In genomic region chr6:26304213-26305096, GRCh38 we compare ENCODE assay signal across 8 cellular contexts.
DNase-seq lines count a peak whose midpoint lies in the region; ATAC-seq and TF ChIP-seq lines count a peak whose summit lies in the region.

No MANE protein-coding gene starts in this region.

- TF ChIP-seq CTCF in GM23338 (conservative IDR thresholded peaks at IDR 0.05; ENCODE audit: low read depth in 2 of 2): no peak
- no peak for TF ChIP-seq CTCF in lower lobe of right lung (IDR thresholded peaks at IDR 0.05)

- peaks cover 0 to 32% (median 9%) of the 10 kb centered on the region in 4 donors for H3K4me1 Mint-ChIP-seq in CD4-positive, CD25-positive, alpha-beta regulatory T cell
- peaks cover 8% of the 10 kb centered on the region; the same call in 2 of the 3 replicates for H3K4me1 Mint-ChIP-seq in GM23338

- ATAC-seq in CD4-positive, CD25-positive, alpha-beta regulatory T cell (ENCODE audit: low read depth in 2 of 2): peak; percentile 54 to 58
- ATAC-seq in GM23338: peak; percentile 44
- ATAC-seq in lower lobe of right lung: peak; percentile 82
- no peak for ATAC-seq in HG03097 (IDR thresholded peaks at IDR 0.05; ENCODE audit: low FRiP score, unreplicated experiment)

- peak overlapping the region; percentile 76 to 94 (median 85) for H3K4me3 Mint-ChIP-seq in CD4-positive, CD25-positive, alpha-beta regulatory T cell
- H3K4me3 Mint-ChIP-seq in GM23338: peak overlapping the region; percentile 92

- H3K9me3 ChIP-seq in CD4-positive, CD25-positive, alpha-beta regulatory T cell (ENCODE audit: control insufficient read depth in 2 of 2, low read length in 2 of 2): no peaks in the 10 kb centered on the region
- H3K9me3 ChIP-seq in lower lobe of right lung (no peaks in the 10 kb centered on the region), thymus (ENCODE audit: control insufficient read depth) (no peaks in the 10 kb centered on the region)

- no peaks in the 10 kb centered on the region for H3K36me3 Mint-ChIP-seq in CD4-positive, CD25-positive, alpha-beta regulatory T cell
- H3K36me3 Mint-ChIP-seq in GM23338 (ENCODE audit: low read depth): no peaks in the 10 kb centered on the region; the same call in 2 of the 3 replicates

- peak overlapping the region; percentile 54; the same call in 1 of the 2 replicates for H2AFZ ChIP-seq in GM23338

- H3K27ac Mint-ChIP-seq in CD4-positive, CD25-positive, alpha-beta regulatory T cell: peak overlapping the region; percentile 90 to 97 (median 96)
- H3K27ac Mint-ChIP-seq in GM23338: peak overlapping the region; percentile 83

- intact Hi-C loops in lower lobe of right lung (cut with DNase I): no loop called here

- H3F3A ChIP-seq in GM23338 (replicated peaks; ENCODE audit: low read depth): no peaks in the 10 kb centered on the region

- no peaks in the 10 kb centered on the region for H4K20me1 ChIP-seq in GM23338 (replicated peaks; ENCODE audit: insufficient read depth)

- DNase-seq in CD4-positive, CD25-positive, alpha-beta regulatory T cell: peak in 2 of 3 donors; percentile 61 to 75
- peak; percentile 60 for DNase-seq in GM23338 (ENCODE audit: low spot score)
- peak; percentile 75 for DNase-seq in RPMI7951 (ENCODE audit: low read depth)
- no peak for DNase-seq in lower lobe of right lung
- no peak for DNase-seq in effector CD4-positive, alpha-beta T cell

- peaks cover 12% of the 10 kb centered on the region for H3K27me3 Mint-ChIP-seq in CD4-positive, CD25-positive, alpha-beta regulatory T cell
- peaks cover 20% of the 10 kb centered on the region for H3K27me3 Mint-ChIP-seq in GM23338 (ENCODE audit: insufficient read depth, low read depth, poor library complexity)

- H3K9me3 Mint-ChIP-seq in CD4-positive, CD25-positive, alpha-beta regulatory T cell: peaks cover 0 to 3% (median 0%) of the 10 kb centered on the region in 7 donors
- H3K9me3 Mint-ChIP-seq in GM23338: peaks cover 4% of the 10 kb centered on the region; the same call in 2 of the 3 replicates

- H3K27me3 ChIP-seq in CD4-positive, CD25-positive, alpha-beta regulatory T cell (ENCODE audit: control insufficient read depth, insufficient read depth, low read length): no peaks in the 10 kb centered on the region
- H3K27me3 ChIP-seq in GM23338 (ENCODE audit: insufficient read depth): no peaks in the 10 kb centered on the region
- peaks cover 4% of the 10 kb centered on the region for H3K27me3 ChIP-seq in lower lobe of right lung (ENCODE audit: low read depth)
- H3K27me3 ChIP-seq in thymus (ENCODE audit: control insufficient read depth, insufficient read depth): no peaks in the 10 kb centered on the region

- no peaks in the 10 kb centered on the region for H3K4me1 ChIP-seq in CD4-positive, CD25-positive, alpha-beta regulatory T cell (ENCODE audit: control insufficient read depth, insufficient read depth, low read length, poor library complexity, severe bottlenecking)
- H3K4me1 ChIP-seq in GM23338 (ENCODE audit: insufficient read depth): no peaks in the 10 kb centered on the region; the same call in 1 of the 2 replicates
- H3K4me1 ChIP-seq in lower lobe of right lung: no peaks in the 10 kb centered on the region
- H3K4me1 ChIP-seq in thymus (ENCODE audit: control insufficient read depth, insufficient read depth, low read length): peaks cover 4% of the 10 kb centered on the region

- H3K4me2 ChIP-seq in GM23338: peak overlapping the region; percentile 70

- no peaks in the 10 kb centered on the region for H3K9me2 ChIP-seq in GM23338 (ENCODE audit: insufficient read depth)

- H3K27ac ChIP-seq in CD4-positive, CD25-positive, alpha-beta regulatory T cell (ENCODE audit: insufficient read depth, low read length, poor library complexity, severe bottlenecking): peak overlapping the region; percentile 28
- H3K27ac ChIP-seq in GM23338 (ENCODE audit: low read depth): no peak overlapping the region
- peak overlapping the region; percentile 69 for H3K27ac ChIP-seq in cingulate gyrus (ENCODE audit: low read depth, low read length)
- H3K27ac ChIP-seq in lower lobe of right lung: peak overlapping the region; percentile 65
- peak overlapping the region; percentile 77 for H3K27ac ChIP-seq in thymus (ENCODE audit: low read depth)

- 18% methylated on average over 12 of the region's 12 CpGs for WGBS in thymus

- peak overlapping the region; percentile 82 for H3K4me3 ChIP-seq in CD4-positive, CD25-positive, alpha-beta regulatory T cell (ENCODE audit: low read depth, low read length)
- H3K4me3 ChIP-seq in GM23338: peak overlapping the region; percentile 64
- H3K4me3 ChIP-seq in lower lobe of right lung: peak overlapping the region; percentile 42
- H3K4me3 ChIP-seq in thymus (ENCODE audit: low read length): peak overlapping the region; percentile 48

- H3K36me3 ChIP-seq in CD4-positive, CD25-positive, alpha-beta regulatory T cell (ENCODE audit: control insufficient read depth, insufficient read depth, low read length): no peaks in the 10 kb centered on the region
- H3K36me3 ChIP-seq in GM23338 (ENCODE audit: insufficient read depth) (no peaks in the 10 kb centered on the region), lower lobe of right lung (no peaks in the 10 kb centered on the region), thymus (ENCODE audit: control insufficient read depth, insufficient read depth) (no peaks in the 10 kb centered on the region)

- H3K79me2 ChIP-seq in GM23338 (replicated peaks; ENCODE audit: insufficient read depth): no peaks in the 10 kb centered on the region

TF ChIP-seq in GM23338, 12 proteins besides CTCF, POLR2A, EP300 and RAD21 (continues in another document):
- TF ChIP-seq, protein P1, sequence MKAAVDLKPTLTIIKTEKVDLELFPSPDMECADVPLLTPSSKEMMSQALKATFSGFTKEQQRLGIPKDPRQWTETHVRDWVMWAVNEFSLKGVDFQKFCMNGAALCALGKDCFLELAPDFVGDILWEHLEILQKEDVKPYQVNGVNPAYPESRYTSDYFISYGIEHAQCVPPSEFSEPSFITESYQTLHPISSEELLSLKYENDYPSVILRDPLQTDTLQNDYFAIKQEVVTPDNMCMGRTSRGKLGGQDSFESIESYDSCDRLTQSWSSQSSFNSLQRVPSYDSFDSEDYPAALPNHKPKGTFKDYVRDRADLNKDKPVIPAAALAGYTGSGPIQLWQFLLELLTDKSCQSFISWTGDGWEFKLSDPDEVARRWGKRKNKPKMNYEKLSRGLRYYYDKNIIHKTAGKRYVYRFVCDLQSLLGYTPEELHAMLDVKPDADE (IDR thresholded peaks at IDR 0.05): no peak
- TF ChIP-seq JUNB (IDR thresholded peaks at IDR 0.05; ENCODE audit: unreplicated experiment): no peak
- no peak for TF ChIP-seq STAT1 (IDR thresholded peaks at IDR 0.05; ENCODE audit: unreplicated experiment)
- TF ChIP-seq EZH2 (IDR thresholded peaks at IDR 0.05; ENCODE audit: low read depth, unreplicated experiment): no peak
- TF ChIP-seq POLR2AphosphoS5 (IDR thresholded peaks at IDR 0.05; ENCODE audit: low read depth): no peak
- TF ChIP-seq ZNF114 (CRISPR knock-in tag; IDR thresholded peaks at IDR 0.05): no peak
- TF ChIP-seq, protein P2, sequence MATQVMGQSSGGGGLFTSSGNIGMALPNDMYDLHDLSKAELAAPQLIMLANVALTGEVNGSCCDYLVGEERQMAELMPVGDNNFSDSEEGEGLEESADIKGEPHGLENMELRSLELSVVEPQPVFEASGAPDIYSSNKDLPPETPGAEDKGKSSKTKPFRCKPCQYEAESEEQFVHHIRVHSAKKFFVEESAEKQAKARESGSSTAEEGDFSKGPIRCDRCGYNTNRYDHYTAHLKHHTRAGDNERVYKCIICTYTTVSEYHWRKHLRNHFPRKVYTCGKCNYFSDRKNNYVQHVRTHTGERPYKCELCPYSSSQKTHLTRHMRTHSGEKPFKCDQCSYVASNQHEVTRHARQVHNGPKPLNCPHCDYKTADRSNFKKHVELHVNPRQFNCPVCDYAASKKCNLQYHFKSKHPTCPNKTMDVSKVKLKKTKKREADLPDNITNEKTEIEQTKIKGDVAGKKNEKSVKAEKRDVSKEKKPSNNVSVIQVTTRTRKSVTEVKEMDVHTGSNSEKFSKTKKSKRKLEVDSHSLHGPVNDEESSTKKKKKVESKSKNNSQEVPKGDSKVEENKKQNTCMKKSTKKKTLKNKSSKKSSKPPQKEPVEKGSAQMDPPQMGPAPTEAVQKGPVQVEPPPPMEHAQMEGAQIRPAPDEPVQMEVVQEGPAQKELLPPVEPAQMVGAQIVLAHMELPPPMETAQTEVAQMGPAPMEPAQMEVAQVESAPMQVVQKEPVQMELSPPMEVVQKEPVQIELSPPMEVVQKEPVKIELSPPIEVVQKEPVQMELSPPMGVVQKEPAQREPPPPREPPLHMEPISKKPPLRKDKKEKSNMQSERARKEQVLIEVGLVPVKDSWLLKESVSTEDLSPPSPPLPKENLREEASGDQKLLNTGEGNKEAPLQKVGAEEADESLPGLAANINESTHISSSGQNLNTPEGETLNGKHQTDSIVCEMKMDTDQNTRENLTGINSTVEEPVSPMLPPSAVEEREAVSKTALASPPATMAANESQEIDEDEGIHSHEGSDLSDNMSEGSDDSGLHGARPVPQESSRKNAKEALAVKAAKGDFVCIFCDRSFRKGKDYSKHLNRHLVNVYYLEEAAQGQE (IDR thresholded peaks at IDR 0.05; ENCODE audit: unreplicated experiment): no peak
- TF ChIP-seq CREB1 (CRISPR knock-in tag; IDR thresholded peaks at IDR 0.05; ENCODE audit: low read depth): no peak

Comparison
In these comparisons a context has a peak if more than half of its experiments do, and no peak if none do; other contexts are left out.
1. DNase-seq: peak in CD4-positive, CD25-positive, alpha-beta regulatory T cell (2 of 3), GM23338 (single experiment) and RPMI7951 (single experiment); none in lower lobe of right lung (single experiment) and effector CD4-positive, alpha-beta T cell (single experiment).
2. Peak in every context shown above with its lines, with median percentiles within 50 percentile points of each other: H3K4me3 ChIP-seq.